In genomic region chr11:120500414-120500936, GRCh38 we compare ENCODE assay signal across 18 cellular contexts. TPM values are rescaled to one million over a fixed set of nuclear protein-coding genes. Genes with fewer than 3 reads are reported as not detected.
DNase-seq lines count a peak whose midpoint lies in the region; FAIRE-seq and TF ChIP-seq lines count a peak whose summit lies in the region.
"Had no signal": no experiment of that assay in that cellular context is flagged by ENCODE, and none has a peak within 500 bp of the region (broad histone marks: within the 10 kb centered on the region; RNA-seq: fewer than 3 reads in every experiment).

No MANE protein-coding gene starts in this region.

- no peak for TF ChIP-seq EP300 in ovary (IDR thresholded peaks at IDR 0.05)

- no peaks in the 10 kb centered on the region for H3K9me2 ChIP-seq in GM23248 (ENCODE audit: insufficient read depth)

- H3K4me3 ChIP-seq in GM23248 (peak overlapping the region; percentile 39), fibroblast of villous mesenchyme (ENCODE audit: low read depth, low read length) (no peak overlapping the region), ovary (no peak overlapping the region)
- H3K4me3 ChIP-seq: dorsolateral prefrontal cortex, esophagus muscularis mucosa had no signal

- no peak overlapping the region for H3K4me3 Mint-ChIP-seq in nephron progenitor cell
- H3K4me3 Mint-ChIP-seq: activated naive CD8-positive, alpha-beta T cell; naive thymus-derived CD4-positive, alpha-beta T cell had no signal

- peak overlapping the region; percentile 47 for H3K27ac Mint-ChIP-seq in nephron progenitor cell
- H3K27ac Mint-ChIP-seq: activated naive CD8-positive, alpha-beta T cell; naive thymus-derived CD4-positive, alpha-beta T cell had no signal

- no peaks in the 10 kb centered on the region for H3K79me2 ChIP-seq in GM23248 (ENCODE audit: insufficient read depth)

- in situ Hi-C loops in GM23248 (cut with MboI) = loop anchor here (10.0 to 25.0 kb wide), 3 partner anchors 184 to 612 kb away; partner anchors contain the start of gene TECTA

- peaks cover 31% of the 10 kb centered on the region for H3F3A ChIP-seq in GM23248 (ENCODE audit: insufficient read depth)

- peak overlapping the region; percentile 54 for H3K27ac ChIP-seq in GM23248
- no peak overlapping the region for H3K27ac ChIP-seq in ovary
- H3K27ac ChIP-seq: dorsolateral prefrontal cortex, esophagus muscularis mucosa had no signal

- peak overlapping the region; percentile 60 for H3K4me2 ChIP-seq in GM23248 (ENCODE audit: unreplicated experiment)

- no peaks in the 10 kb centered on the region for H3K27me3 ChIP-seq in GM23248 (replicated peaks; ENCODE audit: insufficient read depth)
- no peaks in the 10 kb centered on the region for H3K27me3 ChIP-seq in ovary

- TF ChIP-seq POLR2A in ovary (IDR thresholded peaks at IDR 0.05) (no peak), GM12892 (IDR thresholded peaks at IDR 0.05; ENCODE audit: low read depth, low read length) (no peak)

- H3K9ac ChIP-seq in GM23248 = peak overlapping the region; percentile 63

- H3K4me1 ChIP-seq in GM23248 (ENCODE audit: insufficient read depth) = peaks cover 9% of the 10 kb centered on the region
- H3K4me1 ChIP-seq in ovary (ENCODE audit: insufficient read depth) = no peaks in the 10 kb centered on the region

- no peaks in the 10 kb centered on the region for H4K20me1 ChIP-seq in GM23248 (ENCODE audit: insufficient read depth)

- peaks cover 26% of the 10 kb centered on the region for H3K4me1 Mint-ChIP-seq in nephron progenitor cell
- H3K4me1 Mint-ChIP-seq: naive thymus-derived CD4-positive, alpha-beta T cell had no signal

- WGBS in GM23248 (ENCODE audit: low coverage in 1 of 2, low lambda C conversion rate in 2 of 2, missing lambda C conversion rate in 2 of 2), 2 experiments = 1 to 2% methylated on average over 11 of the region's 11 CpGs
- 23 to 41% (median 27%) methylated on average over 11 of the region's 11 CpGs for WGBS in ovary, 3 donors

- intact Hi-C loops in ovary (cut with DNase I) = no loop called here

- H3K36me3 ChIP-seq in GM23248 (ENCODE audit: low read depth) (no peaks in the 10 kb centered on the region), ovary (no peaks in the 10 kb centered on the region)
- H3K36me3 ChIP-seq: esophagus muscularis mucosa had no signal

- no peaks in the 10 kb centered on the region for H3K36me3 Mint-ChIP-seq in nephron progenitor cell (ENCODE audit: low read depth)
- H3K36me3 Mint-ChIP-seq: activated naive CD8-positive, alpha-beta T cell; naive thymus-derived CD4-positive, alpha-beta T cell had no signal

- H3K9me3 ChIP-seq in GM23248 (ENCODE audit: low read depth) (no peaks in the 10 kb centered on the region), ovary (no peaks in the 10 kb centered on the region)
- H3K9me3 ChIP-seq: esophagus muscularis mucosa had no signal

- DNase-seq in GM23248 (peak; percentile 78), NCI-H1105 treated with DMSO at 0.1 percent for 48 hours (lab: John Stamatoyannopoulos, UW) (peak; percentile 29), fibroblast of villous mesenchyme (ENCODE audit: low read depth) (peak; percentile 17), nephron progenitor cell (no peak), DMS153 (lab: John Stamatoyannopoulos, UW) (no peak), ovary (no peak), GM12892 (ENCODE audit: insufficient read length) (no peak), amygdala (lab: John Stamatoyannopoulos, UW) (no peak)
- DNase-seq: activated T-cell treated with anti-CD3 and anti-CD28 coated beads, Interleukin-2, amount 50 U/mL, for 1 hour; dorsolateral prefrontal cortex; hypothalamus; naive thymus-derived CD4-positive, alpha-beta T cell had no signal

- H3K27me3 Mint-ChIP-seq in nephron progenitor cell (ENCODE audit: low read depth, poor library complexity) = peaks cover 19% of the 10 kb centered on the region

- FAIRE-seq in GM12892 (lab: Jason Lieb, UNC) = no peak
- FAIRE-seq: bronchial epithelial cell, TTC549 had no signal

- no peaks in the 10 kb centered on the region for H3K9me3 Mint-ChIP-seq in nephron progenitor cell
- H3K9me3 Mint-ChIP-seq: naive thymus-derived CD4-positive, alpha-beta T cell had no signal

- H2AFZ ChIP-seq in GM23248 = no peak overlapping the region

- TF ChIP-seq CTCF in fibroblast of villous mesenchyme (IDR thresholded peaks at IDR 0.05; ENCODE audit: insufficient read depth, low read depth, low read length) (no peak), nephron progenitor cell (IDR thresholded peaks at IDR 0.05) (no peak), ovary (IDR thresholded peaks at IDR 0.05) (no peak)

RNA-seq across cellular contexts. Expression of gene GRIK4, which starts 11.1 kb away (rescaled TPM):
- not detected in 2 replicates for total RNA-seq in GM23248 (2014; rRNA removed; shearing (Covaris generic))
- polyA plus RNA-seq in GM23248 (2016; fragmentation: Nextera tagmentation; extraction: Ambion mirVana) (not detected in 2 replicates), ovary (1 to 10 TPM; 1.3 to 1.5 TPM)
- total RNA-seq in fibroblast of villous mesenchyme (under 0.01 TPM in 2 replicates), ovary (10 to 100 TPM in 2 of 7 donors, 1 to 10 TPM in 5; 1.4 to 13.4 (median 5.4) TPM)
- polyA plus RNA-seq in GM12892 (2012; ENCODE audit: missing spikeins) = 0.45 TPM
- total RNA-seq: bronchial epithelial cell, HT-29, SK-MEL-5 had no signal
- polyA plus RNA-seq: naive thymus-derived CD4-positive, alpha-beta T cell had no signal

Comparison
In these comparisons a context has a peak if more than half of its experiments do, and no peak if none do; other contexts are left out.
1. DNase-seq: peak in GM23248 (single experiment), NCI-H1105 treated with DMSO at 0.1 percent for 48 hours (single experiment) and fibroblast of villous mesenchyme (single experiment); none in nephron progenitor cell (single experiment), DMS153 (single experiment), ovary (0 of 5), GM12892 (single experiment) and amygdala (0 of 56).